In the genomic region with DNA sequence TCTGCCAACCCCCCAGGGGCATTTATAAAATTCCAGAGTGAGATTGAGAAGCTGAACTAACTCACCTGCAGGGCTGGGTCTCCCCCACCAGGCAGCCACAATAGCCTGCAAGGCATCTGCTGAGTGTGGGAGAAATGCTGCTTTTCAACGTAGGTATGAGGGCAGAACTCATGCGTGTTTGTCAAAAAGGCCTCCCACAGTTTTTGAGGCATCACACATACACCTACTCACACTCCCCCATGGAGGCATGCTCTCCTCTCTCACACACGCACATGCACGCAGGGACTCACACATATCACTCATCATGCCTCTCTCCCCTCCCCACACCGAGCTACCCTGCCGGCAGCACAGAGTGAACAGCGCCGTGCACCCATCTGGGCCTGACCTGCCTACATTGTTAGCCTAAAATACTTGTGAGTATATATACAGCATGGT, we compare ENCODE assay signal across 9 cellular contexts.
DNase-seq lines count a peak whose midpoint lies in the region; ATAC-seq, FAIRE-seq and TF ChIP-seq lines count a peak whose summit lies in the region.
"Had no signal": no experiment of that assay in that cellular context is flagged by ENCODE, and none has a peak within 500 bp of the region (broad histone marks: within the 10 kb centered on the region; RNA-seq: fewer than 3 reads in every experiment).

No MANE protein-coding gene starts in this region.

- H3K79me2 ChIP-seq in HepG2 (ENCODE audit: insufficient read depth, low read length) = no peaks in the 10 kb centered on the region

- H4K20me1 ChIP-seq in HepG2 (ENCODE audit: insufficient read depth, low read length) = no peaks in the 10 kb centered on the region

- no TSS peak for BruUV-seq in HepG2 (replicated peaks; lab: Mats Ljungman, UMichigan)

- no peak overlapping the region for H2AFZ ChIP-seq in HepG2 (ENCODE audit: low read length)

- 38% methylated on average over 6 of the region's 8 CpGs for WGBS in right lobe of liver (ENCODE audit: insufficient coverage, low coverage, low lambda C conversion rate, missing lambda C conversion rate)
- 70% methylated on average over 8 of the region's 8 CpGs for WGBS in HepG2 (ENCODE audit: low lambda C conversion rate)

- peak in 3 of 4 donors; percentile 27 to 51 (median 30) for ATAC-seq in right lobe of liver
- no peak for ATAC-seq in HepG2
- ATAC-seq in HG03520 (IDR thresholded peaks at IDR 0.05; ENCODE audit: unreplicated experiment) = peak; percentile 76

- no peak overlapping the region for H3K4me2 ChIP-seq in HepG2 (ENCODE audit: low read depth, low read length)

- intact Hi-C loops in right lobe of liver (cut with DNase I) (no loop called here), HepG2 (cut with micrococcal nuclease; ENCODE audit: unreplicated experiment) (no loop called here)

- no peak for TF ChIP-seq RAD21 in HepG2 (CRISPR knock-in tag; IDR thresholded peaks at IDR 0.05)

- TF ChIP-seq EP300 in HepG2 (IDR thresholded peaks at IDR 0.05; ENCODE audit: low read depth in 2 of 2, low read length in 2 of 2) (no peak), HepG2 (CRISPR knock-in tag; IDR thresholded peaks at IDR 0.05; ENCODE audit: borderline replicate concordance) (no peak)

- in situ Hi-C loops in HepG2 (cut with HindIII; ENCODE audit: extremely low pct_ligation_motif_present, low pct_unique_long_range_greater_than_20kb) = no loop called here

- H3K27me3 ChIP-seq in right lobe of liver (no peaks in the 10 kb centered on the region), HepG2 (ENCODE audit: control insufficient read depth in 1 of 2, insufficient read depth in 2 of 2, low read length in 2 of 2) (no peaks in the 10 kb centered on the region)

- H3K36me3 ChIP-seq in right lobe of liver (no peaks in the 10 kb centered on the region), HepG2 (replicated peaks in 1 of 2; ENCODE audit: control insufficient read depth in 1 of 2, insufficient read depth in 2 of 2, low read length in 2 of 2) (no peaks in the 10 kb centered on the region)

- H3K4me1 ChIP-seq in right lobe of liver (no peaks in the 10 kb centered on the region), HepG2 (ENCODE audit: insufficient read depth, low read length) (no peaks in the 10 kb centered on the region)

- POLR2A ChIA-PET in HepG2 (lab: Yijun Ruan, JAX) = no interaction called here

- no peak for DNase-seq in right lobe of liver
- DNase-seq in HepG2 (ENCODE audit: low spot score) = no peak
- DNase-seq in activated T-helper 1 cell treated with anti-CD3 and anti-CD28 coated beads, Interleukin-2, amount 50 U/mL, for 16 hours (ENCODE audit: low read depth in 1 of 2, low spot score in 1 of 2) = peak; percentile 30 to 60
- peak; percentile 36 to 39 for DNase-seq in stimulated activated CD4-positive, alpha-beta T cell treated with anti-CD3 and anti-CD28 coated beads, Interleukin-15, amount 100 ng/mL, for 48 hours (ENCODE audit: low read depth in 2 of 2)
- no peak for DNase-seq in SHP77 (lab: John Stamatoyannopoulos, UW)
- no peak for DNase-seq in NCI-H187 (lab: John Stamatoyannopoulos, UW)
- DNase-seq in SW 1271 (lab: John Stamatoyannopoulos, UW) = no peak

- TF ChIP-seq CTCF in right lobe of liver (IDR thresholded peaks at IDR 0.05) (no peak), HepG2 (CRISPR knock-in tag; IDR thresholded peaks at IDR 0.05) (no peak)

- no peak for TF ChIP-seq POLR2A in right lobe of liver (IDR thresholded peaks at IDR 0.05)
- no peak for TF ChIP-seq POLR2A in HepG2 (IDR thresholded peaks at IDR 0.05; ENCODE audit: insufficient read depth in 1 of 2, low read depth in 2 of 2, low read length in 2 of 2)

- no peak overlapping the region for H3K27ac ChIP-seq in right lobe of liver
- H3K27ac ChIP-seq in HepG2 (ENCODE audit: extremely low read length, insufficient read depth, low read length) = no peak overlapping the region
- H3K27ac ChIP-seq: SK-N-MC had no signal

- no peaks in the 10 kb centered on the region for H3K9me3 ChIP-seq in right lobe of liver
- H3K9me3 ChIP-seq in HepG2 (ENCODE audit: low read length) = no peaks in the 10 kb centered on the region

- H3K4me3 ChIP-seq in right lobe of liver = no peak overlapping the region
- no peak overlapping the region for H3K4me3 ChIP-seq in HepG2 (replicated peaks in 1 of 3; ENCODE audit: insufficient read depth in 1 of 3, low read depth in 2 of 3, low read length in 3 of 3)
- H3K4me3 ChIP-seq: SK-N-MC had no signal

- CTCF ChIA-PET in HepG2 (lab: Yijun Ruan, JAX; ENCODE audit: low intra/inter-chr PET ratio, low total read pairs) = no interaction called here

- FAIRE-seq in HepG2 (lab: Jason Lieb, UNC) = no peak

- H3K9ac ChIP-seq in HepG2 (ENCODE audit: insufficient read depth, low read depth, low read length) = no peak overlapping the region

TF ChIP-seq in HepG2, 621 proteins besides CTCF, POLR2A, EP300 and RAD21:
- TF ChIP-seq CEBPG (CRISPR knock-in tag; IDR thresholded peaks at IDR 0.05) (no peak), ZNF329 (CRISPR knock-in tag; IDR thresholded peaks at IDR 0.05; ENCODE audit: low read depth) (no peak), ZKSCAN5 (CRISPR knock-in tag; IDR thresholded peaks at IDR 0.05) (no peak), FOSL2 (CRISPR knock-in tag; IDR thresholded peaks at IDR 0.05) (no peak), ZNF33A (CRISPR knock-in tag; IDR thresholded peaks at IDR 0.05; ENCODE audit: borderline replicate concordance) (no peak), AGO2 (optimal IDR thresholded peaks at IDR 0.05; ENCODE audit: low read depth, low read length) (no peak), CHCHD3 (CRISPR knock-in tag; IDR thresholded peaks at IDR 0.05) (no peak), NRL (CRISPR knock-in tag; IDR thresholded peaks at IDR 0.05; ENCODE audit: borderline replicate concordance) (no peak), HNF1A (IDR thresholded peaks at IDR 0.05; ENCODE audit: low read depth) (no peak), HNF1A (CRISPR knock-in tag; IDR thresholded peaks at IDR 0.05; ENCODE audit: borderline replicate concordance) (no peak), RARA (CRISPR knock-in tag; IDR thresholded peaks at IDR 0.05) (no peak), RBM39 (IDR thresholded peaks at IDR 0.05; ENCODE audit: low read depth, low read length, poor library complexity, severe bottlenecking) (no peak), SMC3 (IDR thresholded peaks at IDR 0.05; ENCODE audit: low read length) (no peak), ZBTB3 (CRISPR knock-in tag; IDR thresholded peaks at IDR 0.05; ENCODE audit: borderline replicate concordance, low read depth) (no peak)
TF ChIP-seq in HepG2: peak in this region for 0.

Comparison
In these comparisons a context has a peak if more than half of its experiments do, and no peak if none do; other contexts are left out.
1. DNase-seq: peak in activated T-helper 1 cell treated with anti-CD3 and anti-CD28 coated beads, Interleukin-2, amount 50 U/mL, for 16 hours (2 of 2) and stimulated activated CD4-positive, alpha-beta T cell treated with anti-CD3 and anti-CD28 coated beads, Interleukin-15, amount 100 ng/mL, for 48 hours (2 of 2); none in right lobe of liver (0 of 3), HepG2 (single experiment), SHP77 (0 of 2), NCI-H187 (0 of 2) and SW 1271 (0 of 2).